ENCODE assay signal across 8 cellular contexts in the genomic region with DNA sequence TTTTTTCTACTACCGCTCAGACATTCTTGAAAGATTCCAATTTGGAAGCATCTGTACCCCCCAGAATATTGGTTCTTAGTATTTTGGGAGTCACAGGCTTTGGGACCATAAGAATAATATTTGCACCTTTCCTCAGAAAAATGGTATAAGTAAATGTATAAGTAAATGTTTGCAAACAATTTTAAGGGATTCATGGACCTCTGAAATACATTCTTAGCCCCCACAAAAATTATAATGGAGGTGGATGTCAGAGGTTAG. TPM values are rescaled to one million over a fixed set of nuclear protein-coding genes. Genes with fewer than 3 reads are reported as not detected.
A peak's percentile ranks its signal among the peaks of the same experiment; 100 is the strongest.
DNase-seq lines count a peak whose midpoint lies in the region; ATAC-seq and TF ChIP-seq lines count a peak whose summit lies in the region.

No MANE protein-coding gene starts in this region.

- H3K79me1 ChIP-seq in mesenchymal stem cell (replicated peaks; ENCODE audit: low read length, poor library complexity, severe bottlenecking) = peaks cover 2% of the 10 kb centered on the region

- no peak overlapping the region for H3K4ac ChIP-seq in mesenchymal stem cell (ENCODE audit: low read depth in 1 of 2, low read length in 2 of 2)

- CTCF ChIA-PET in MCF 10A (lab: Yijun Ruan, JAX) = interaction anchor here (0.6 to 19.3 kb wide), 55 partner anchors 8 to 318 kb away, joined by 3 to 712 read pairs (median 7); a partner anchor contains a TSS

- H3K27ac Mint-ChIP-seq in MCF 10A (ENCODE audit: low read depth, unreplicated experiment) = no peak overlapping the region

- H3K23ac ChIP-seq in mesenchymal stem cell (ENCODE audit: low read length in 2 of 2) = no peak overlapping the region

- peaks cover 35% of the 10 kb centered on the region for H3K36me3 Mint-ChIP-seq in MCF 10A (ENCODE audit: insufficient read depth, unreplicated experiment)

- peak overlapping the region; percentile 33 for H3K4me2 ChIP-seq in mesenchymal stem cell (ENCODE audit: low read length, poor library complexity, severe bottlenecking)

- TF ChIP-seq POLR2A in breast epithelium (IDR thresholded peaks at IDR 0.05) = no peak

- no peak overlapping the region for H2BK12ac ChIP-seq in mesenchymal stem cell (ENCODE audit: low read length in 2 of 2)

- no TSS peak for BruUV-seq in MCF 10A (replicated peaks; lab: Mats Ljungman, UMichigan)

- H3K9me3 ChIP-seq in breast epithelium (no peaks in the 10 kb centered on the region), mesenchymal stem cell (ENCODE audit: control insufficient read depth, low read length) (no peaks in the 10 kb centered on the region), upper lobe of right lung (no peaks in the 10 kb centered on the region)

- POLR2A ChIA-PET in MCF 10A (lab: Yijun Ruan, JAX) = interaction anchor here (0.6 to 5.5 kb wide), 98 partner anchors 8 to 523 kb away, joined by 3 to 135 read pairs (median 8); a partner anchor contains a TSS

- no peak overlapping the region for H2BK15ac ChIP-seq in mesenchymal stem cell (ENCODE audit: low read depth, poor library complexity, severe bottlenecking)

- WGBS in mesenchymal stem cell = no CpG with 5 or more reads among the region's 1 CpG

- H2BK120ac ChIP-seq in mesenchymal stem cell (ENCODE audit: low read depth, low read length) = no peak overlapping the region

- no peaks in the 10 kb centered on the region for H3K9me3 Mint-ChIP-seq in MCF 10A (ENCODE audit: unreplicated experiment)

- H4K91ac ChIP-seq in mesenchymal stem cell (ENCODE audit: low read length) = no peak overlapping the region

- peak overlapping the region; percentile 99 for H3K9ac ChIP-seq in mesenchymal stem cell (ENCODE audit: low read length)

- no peaks in the 10 kb centered on the region for H3K27me3 ChIP-seq in breast epithelium
- no peaks in the 10 kb centered on the region for H3K27me3 ChIP-seq in mesenchymal stem cell (ENCODE audit: control insufficient read depth in 1 of 2, insufficient read depth in 1 of 2, low read length in 2 of 2)
- no peaks in the 10 kb centered on the region for H3K27me3 ChIP-seq in upper lobe of right lung

- peak overlapping the region; percentile 97 to 99 for H3K27ac ChIP-seq in breast epithelium
- peak overlapping the region; percentile 91 for H3K27ac ChIP-seq in caudate nucleus (ENCODE audit: low read depth, low read length)
- H3K27ac ChIP-seq in mesenchymal stem cell (ENCODE audit: low read length, poor library complexity, severe bottlenecking) = peak overlapping the region; percentile 93
- H3K27ac ChIP-seq in upper lobe of right lung = peak overlapping the region; percentile 97

- H2AFZ ChIP-seq in mesenchymal stem cell (ENCODE audit: low read depth, low read length) = no peak overlapping the region

- H3K4me1 ChIP-seq in breast epithelium (peaks cover 4 to 18% of the 10 kb centered on the region in 2 donors), mesenchymal stem cell (ENCODE audit: control insufficient read depth, insufficient read depth, low read depth, low read length) (peaks cover 12% of the 10 kb centered on the region), upper lobe of right lung (peaks cover 48% of the 10 kb centered on the region)

- H3K14ac ChIP-seq in mesenchymal stem cell (ENCODE audit: low read length in 2 of 2) = no peak overlapping the region

- peaks cover 18% of the 10 kb centered on the region for H3K4me1 Mint-ChIP-seq in MCF 10A (ENCODE audit: insufficient read depth, unreplicated experiment)

- H2AK5ac ChIP-seq in mesenchymal stem cell (ENCODE audit: low read length, severe bottlenecking) = no peak overlapping the region

- H3K4me3 ChIP-seq in breast epithelium = peak overlapping the region; percentile 84 to 92 (median 88)
- H3K4me3 ChIP-seq in mesenchymal stem cell (ENCODE audit: insufficient read depth in 1 of 2, low read depth in 1 of 2, low read length in 2 of 2) = peak overlapping the region; percentile 90 to 99
- H3K4me3 ChIP-seq in upper lobe of right lung = peak overlapping the region; percentile 85

- TF ChIP-seq CTCF in breast epithelium (IDR thresholded peaks at IDR 0.05) (no peak), MCF 10A (IDR thresholded peaks at IDR 0.05; ENCODE audit: unreplicated experiment) (no peak), upper lobe of right lung (IDR thresholded peaks at IDR 0.05) (no peak)

- intact Hi-C loops in breast epithelium (cut with DNase I; ENCODE audit: low total_unique reads) = loop anchor here (10.0 kb wide), 1 partner anchor 304 kb away; no protein-coding TSS in a partner anchor
- intact Hi-C loops in MCF 10A (cut with micrococcal nuclease) = loop anchor here (1.0 kb wide), 1 partner anchor 32 kb away; a partner anchor contains a TSS
- intact Hi-C loops in upper lobe of right lung (cut with DNase I) = loop anchor here (10.0 kb wide), 1 partner anchor 224 kb away; no protein-coding TSS in a partner anchor

- no peak overlapping the region for H4K8ac ChIP-seq in mesenchymal stem cell (ENCODE audit: low read length)

- no peak for DNase-seq in breast epithelium (ENCODE audit: low spot score in 2 of 2)
- DNase-seq in MCF 10A (ENCODE audit: unreplicated experiment) = no peak
- no peak for DNase-seq in caudate nucleus (lab: John Stamatoyannopoulos, UW)
- DNase-seq in mesenchymal stem cell = no peak
- DNase-seq in upper lobe of right lung = no peak
- DNase-seq in NCI-H526 (lab: John Stamatoyannopoulos, UW) = no peak
- no peak for DNase-seq in stimulated activated CD4-positive, alpha-beta T cell treated with anti-CD3 and anti-CD28 coated beads, Interleukin-4, amount 100 ng/mL, for 1 hour

- H3K36me3 ChIP-seq in breast epithelium (no peaks in the 10 kb centered on the region), mesenchymal stem cell (ENCODE audit: control insufficient read depth in 1 of 2, insufficient read depth in 2 of 2, low read depth in 1 of 2, low read length in 2 of 2) (peaks cover 0 to 15% of the 10 kb centered on the region in 2 experiments), upper lobe of right lung (peaks cover 10% of the 10 kb centered on the region)

- no peak overlapping the region for H3K4me3 Mint-ChIP-seq in MCF 10A (ENCODE audit: unreplicated experiment)

- no peak overlapping the region for H3K18ac ChIP-seq in mesenchymal stem cell (ENCODE audit: low read depth in 1 of 2, low read length in 2 of 2)

- H3K27me3 Mint-ChIP-seq in MCF 10A (ENCODE audit: insufficient read depth, unreplicated experiment) = no peaks in the 10 kb centered on the region

- H2BK5ac ChIP-seq in mesenchymal stem cell (ENCODE audit: low read depth, low read length, poor library complexity, severe bottlenecking) = no peak overlapping the region

- ATAC-seq in upper lobe of right lung = no peak
- no peak for ATAC-seq in HG03460 (IDR thresholded peaks at IDR 0.05; ENCODE audit: unreplicated experiment)

RNA-seq across cellular contexts. Expression of a gene that starts 0.7 kb away (rescaled TPM):
- 100 to 1,000 TPM; 168 to 251 (median 205) TPM for total RNA-seq in breast epithelium
- 417 and 511 TPM in 2 replicates for total RNA-seq in MCF 10A (2022)
- 196 TPM for polyA plus RNA-seq in mesenchymal stem cell (2013, experiment 1 of 2)
- 205 TPM for polyA plus RNA-seq in mesenchymal stem cell (2013, experiment 2 of 2)
- 157 TPM for total RNA-seq in upper lobe of right lung

RNA-seq across cellular contexts. Expression of a gene that starts 31.6 kb away (rescaled TPM):
- total RNA-seq in breast epithelium = 100 to 1,000 TPM in 1 of 3 donors, 10 to 100 TPM in 2; 63.6 to 168 (median 67.3) TPM
- 25.0 and 35.8 TPM in 2 replicates for total RNA-seq in MCF 10A (2022)
- 58.9 TPM for polyA plus RNA-seq in mesenchymal stem cell (2013, experiment 1 of 2)
- 59.0 TPM for polyA plus RNA-seq in mesenchymal stem cell (2013, experiment 2 of 2)
- total RNA-seq in upper lobe of right lung = 245 TPM
